In the genomic region with DNA sequence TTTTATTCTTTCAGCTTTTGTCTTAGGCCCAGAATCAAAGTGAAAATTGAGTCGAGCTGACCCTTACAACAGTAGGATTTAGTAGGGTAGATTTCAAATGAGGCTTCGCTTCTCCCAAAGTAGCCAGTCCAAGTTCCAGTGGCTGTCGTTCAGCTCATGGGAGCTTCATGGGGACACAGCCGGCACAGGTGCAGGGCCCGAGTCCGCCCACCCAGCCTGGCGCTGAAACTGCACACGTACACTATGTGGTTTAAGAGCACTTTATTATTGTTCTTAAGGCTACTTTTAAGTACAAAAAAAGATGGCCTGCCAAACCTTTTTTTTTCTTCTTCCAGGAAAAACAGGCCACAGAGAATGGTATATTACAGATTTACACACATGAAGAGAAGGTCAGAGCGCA, we compare ENCODE assay signal across 17 cellular contexts.
DNase-seq lines count a peak whose midpoint lies in the region; ATAC-seq and TF ChIP-seq lines count a peak whose summit lies in the region.
"Had no signal": no experiment of that assay in that cellular context is flagged by ENCODE, and none has a peak within 500 bp of the region (broad histone marks: within the 10 kb centered on the region; RNA-seq: fewer than 3 reads in every experiment).

No MANE protein-coding gene starts in this region.

- intact Hi-C loops in breast epithelium (cut with DNase I; ENCODE audit: low total_unique reads) (no loop called here), mammary epithelial cell (cut with micrococcal nuclease) (no loop called here), dorsolateral prefrontal cortex (cut with DNase I) (loop anchor here in 1 of 2 donors (5.0 kb wide), 1 partner anchor 86 kb away; the partner anchor contains the start of gene VGLL4)

- CTCF ChIA-PET in mammary epithelial cell (lab: Charles Lee; ENCODE audit: low non-redundant PET) = no interaction called here

- H3K4me2 ChIP-seq in mammary epithelial cell (ENCODE audit: insufficient read depth, low read depth, low read length) = no peak overlapping the region
- H3K4me2 ChIP-seq: A549 had no signal

- peaks cover 53% of the 10 kb centered on the region for H3K36me3 Mint-ChIP-seq in osteocyte (ENCODE audit: unreplicated experiment)

- DNase-seq in breast epithelium (ENCODE audit: low spot score in 2 of 2) (peak in 1 of 2 donors; percentile 35), mammary epithelial cell (no peak), dorsolateral prefrontal cortex (no peak), osteocyte (ENCODE audit: extremely low spot score, unreplicated experiment) (no peak), upper lobe of left lung (peak in 1 of 2 donors; percentile 46), AML-193 (lab: John Stamatoyannopoulos, UW) (no peak), RPMI8226 (no peak)
- DNase-seq: activated CD4-positive, CD25-positive, alpha-beta regulatory T cell treated with anti-CD3 and anti-CD28 coated beads, Interleukin-2, amount 50 U/mL, for 72 hours; activated naive CD4-positive, alpha-beta T cell treated with anti-CD3 and anti-CD28 coated beads, Interleukin-2, amount 10 ng/mL, durations not matched to agents 7 days and 5 days; CD8-positive, alpha-beta T cell; NCI-H1105; SIG-M5; T-helper 2 cell had no signal

- H3K27me3 ChIP-seq in breast epithelium (no peaks in the 10 kb centered on the region), mammary epithelial cell (ENCODE audit: insufficient read depth, low read length) (no peaks in the 10 kb centered on the region), dorsolateral prefrontal cortex (no peaks in the 10 kb centered on the region), upper lobe of left lung (no peaks in the 10 kb centered on the region)

- H3K4me1 ChIP-seq in breast epithelium = peaks cover 3 to 11% of the 10 kb centered on the region in 2 donors
- H3K4me1 ChIP-seq in mammary epithelial cell (ENCODE audit: insufficient read depth, low read length) = peaks cover 7% of the 10 kb centered on the region
- H3K4me1 ChIP-seq in upper lobe of left lung = peaks cover 24 to 52% (median 36%) of the 10 kb centered on the region in 4 donors
- H3K4me1 ChIP-seq: parathyroid adenoma had no signal

- no peak overlapping the region for H3K9ac ChIP-seq in mammary epithelial cell (ENCODE audit: insufficient read depth, low read length)
- H3K9ac ChIP-seq: parathyroid adenoma had no signal

- no peak for ATAC-seq in upper lobe of left lung (ENCODE audit: low FRiP score in 2 of 2)
- no peak for ATAC-seq in GM18511 (IDR thresholded peaks at IDR 0.05; ENCODE audit: unreplicated experiment)
- ATAC-seq: A549; CD8-positive, alpha-beta T cell; K562 had no signal

- H2AFZ ChIP-seq in mammary epithelial cell (ENCODE audit: low read depth, low read length) = no peak overlapping the region
- H2AFZ ChIP-seq: parathyroid adenoma had no signal

- H3K4me3 ChIP-seq in breast epithelium (no peak overlapping the region), mammary epithelial cell (replicated peaks in 1 of 3; ENCODE audit: insufficient read depth in 1 of 3, low read depth in 2 of 3, low read length in 3 of 3) (no peak overlapping the region), dorsolateral prefrontal cortex (peak overlapping the region in 1 of 59 donors; percentile 7), upper lobe of left lung (no peak overlapping the region)
- H3K4me3 ChIP-seq: A549, K562 had no signal

- H3K27ac Mint-ChIP-seq in osteocyte (ENCODE audit: unreplicated experiment) = peak overlapping the region; percentile 70
- H3K27ac Mint-ChIP-seq: CD8-positive, alpha-beta T cell had no signal

- no peaks in the 10 kb centered on the region for H3K27me3 Mint-ChIP-seq in osteocyte (ENCODE audit: unreplicated experiment)
- H3K27me3 Mint-ChIP-seq: activated naive CD4-positive, alpha-beta T cell treated with anti-CD3 and anti-CD28 coated beads, Interleukin-2, amount 10 ng/mL, durations not matched to agents 7 days and 5 days had no signal

- TF ChIP-seq EP300 in upper lobe of left lung (IDR thresholded peaks at IDR 0.05) = no peak

- no peak for TF ChIP-seq CTCF in breast epithelium (IDR thresholded peaks at IDR 0.05)
- TF ChIP-seq CTCF in mammary epithelial cell (conservative IDR thresholded peaks at IDR 0.05 in 1 of 2, IDR thresholded peaks at IDR 0.05 in 1 of 2; ENCODE audit: extremely low read depth in 1 of 2, insufficient read depth in 1 of 2, low read depth in 1 of 2, low read length in 2 of 2) = no peak
- no peak for TF ChIP-seq CTCF in dorsolateral prefrontal cortex (IDR thresholded peaks at IDR 0.05 in 54 of 56, conservative IDR thresholded peaks at IDR 0.05 in 2 of 56; ENCODE audit: low read depth in 1 of 56, partially characterized antibody in 56 of 56)
- no peak for TF ChIP-seq CTCF in osteocyte (IDR thresholded peaks at IDR 0.05)
- no peak for TF ChIP-seq CTCF in upper lobe of left lung (IDR thresholded peaks at IDR 0.05)

- BruUV-seq in mammary epithelial cell (replicated peaks; lab: Mats Ljungman, UMichigan) = no TSS peak

- 71% methylated on average over 9 of the region's 9 CpGs for WGBS in mammary epithelial cell (ENCODE audit: low coverage, missing lambda C conversion rate)
- 84 to 85% methylated on average over 9 of the region's 9 CpGs for WGBS in upper lobe of left lung, 2 donors

- no peaks in the 10 kb centered on the region for H4K20me1 ChIP-seq in mammary epithelial cell (ENCODE audit: insufficient read depth, low read length)

- no peaks in the 10 kb centered on the region for H3K9me3 Mint-ChIP-seq in osteocyte (ENCODE audit: unreplicated experiment)
- H3K9me3 Mint-ChIP-seq: activated naive CD4-positive, alpha-beta T cell treated with anti-CD3 and anti-CD28 coated beads, Interleukin-2, amount 10 ng/mL, durations not matched to agents 7 days and 5 days; CD8-positive, alpha-beta T cell had no signal

- peaks cover 84% of the 10 kb centered on the region for H3K4me1 Mint-ChIP-seq in osteocyte (ENCODE audit: unreplicated experiment)

- H3K27ac ChIP-seq in breast epithelium = peak overlapping the region; percentile 46 to 82
- H3K27ac ChIP-seq in mammary epithelial cell (ENCODE audit: insufficient read depth, low read depth, low read length) = no peak overlapping the region
- peak overlapping the region in 58 of 59 donors; percentile 15 to 98 (median 77) for H3K27ac ChIP-seq in dorsolateral prefrontal cortex
- H3K27ac ChIP-seq in upper lobe of left lung = peak overlapping the region; percentile 6 to 75 (median 40)
- H3K27ac ChIP-seq: A549, parathyroid adenoma had no signal

- TF ChIP-seq POLR2A in breast epithelium (IDR thresholded peaks at IDR 0.05) (no peak), upper lobe of left lung (IDR thresholded peaks at IDR 0.05) (no peak)

- no peaks in the 10 kb centered on the region for H3K36me3 ChIP-seq in breast epithelium
- peaks cover 3% of the 10 kb centered on the region for H3K36me3 ChIP-seq in mammary epithelial cell (ENCODE audit: insufficient read depth, low read length)
- H3K36me3 ChIP-seq in upper lobe of left lung = peaks cover 0 to 45% (median 22%) of the 10 kb centered on the region in 4 donors

- H3K4me3 Mint-ChIP-seq in osteocyte (ENCODE audit: unreplicated experiment) = no peak overlapping the region
- H3K4me3 Mint-ChIP-seq: activated naive CD4-positive, alpha-beta T cell treated with anti-CD3 and anti-CD28 coated beads, Interleukin-2, amount 10 ng/mL, durations not matched to agents 7 days and 5 days; CD8-positive, alpha-beta T cell had no signal

- dilution Hi-C loops in mammary epithelial cell (cut with HindIII; ENCODE audit: low sequenced_read_pairs) = no loop called here

- H3K9me3 ChIP-seq in breast epithelium (no peaks in the 10 kb centered on the region), mammary epithelial cell (replicated peaks; ENCODE audit: insufficient read depth, low read length) (no peaks in the 10 kb centered on the region), upper lobe of left lung (no peaks in the 10 kb centered on the region)
- H3K9me3 ChIP-seq: A549 had no signal

- H3K79me2 ChIP-seq in mammary epithelial cell (ENCODE audit: insufficient read depth, low read length) = peaks cover 37% of the 10 kb centered on the region

- in situ Hi-C loops in mammary epithelial cell (cut with MboI; ENCODE audit: low sequenced_read_pairs in 2 of 2) = no loop called here
